Comparison of ENCODE assay signal across 7 cellular contexts in the genomic region with DNA sequence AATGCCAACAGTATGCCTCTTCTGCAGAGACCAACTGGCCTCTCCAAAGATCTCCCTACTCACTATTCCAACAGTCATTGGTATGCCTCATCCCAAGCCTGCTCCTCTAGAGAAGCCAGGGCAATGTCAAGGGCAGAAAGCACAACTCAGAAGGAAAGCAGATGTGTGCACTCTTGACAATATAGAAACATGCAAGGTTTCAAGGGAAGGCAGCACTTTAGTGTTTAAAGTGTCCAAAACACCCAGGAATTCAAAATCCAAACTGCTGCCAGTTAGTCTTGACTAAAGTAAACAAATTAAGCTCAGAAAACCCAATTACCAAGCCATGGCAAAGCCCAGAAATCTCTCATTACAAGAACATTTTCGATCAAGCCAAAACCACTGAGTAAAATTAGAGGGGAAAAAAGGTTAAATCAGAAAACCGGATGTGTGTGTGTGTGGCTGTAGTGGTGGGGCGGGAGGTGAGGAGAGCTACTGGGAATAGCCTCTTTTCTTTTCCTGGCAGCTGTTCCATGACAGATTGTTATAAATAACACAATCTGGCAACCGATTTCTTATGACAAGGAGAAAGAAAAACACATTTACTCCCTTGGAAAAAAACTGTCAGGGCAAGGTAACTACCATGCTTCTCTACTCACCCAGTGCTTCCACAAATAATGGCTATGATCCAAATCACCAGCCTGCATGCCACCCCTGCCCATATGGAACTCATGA. TPM values are rescaled to one million over a fixed set of nuclear protein-coding genes. Genes with fewer than 3 reads are reported as not detected.
A peak's percentile ranks its signal among the peaks of the same experiment; 100 is the strongest.
DNase-seq lines count a peak whose midpoint lies in the region; ATAC-seq, FAIRE-seq and TF ChIP-seq lines count a peak whose summit lies in the region.

No MANE protein-coding gene starts in this region.

- H3K27me3 ChIP-seq in MG63: no peaks in the 10 kb centered on the region

- no peak overlapping the region for H3K4me3 ChIP-seq in MG63

- H3K9me3 Mint-ChIP-seq in activated T-helper 2 cell treated with anti-CD3 and anti-CD28 coated beads, Interferon-gamma antibody, Interleukin-2, Interleukin-4, amounts not matched to agents 10 μg/mL and 5 μg/mL and 100 μg/mL, durations not matched to agents 14 hours and 24 hours and 36 hours: no peaks in the 10 kb centered on the region
- H3K9me3 Mint-ChIP-seq in natural killer cell treated with Interleukin-12 subunit alpha and Interleukin-12 subunit beta and Interleukin-15 and Interleukin-18, amount 100 ng/mL, for 72 hours: no peaks in the 10 kb centered on the region

- DNase-seq in MG63 (peak; percentile 78), hepatic stellate cell (ENCODE audit: low spot score) (peak; percentile 57), GM12892 (ENCODE audit: insufficient read length) (no peak)
- DNase-seq in activated T-helper 2 cell treated with anti-CD3 and anti-CD28 coated beads, Interferon-gamma antibody, Interleukin-2, Interleukin-4, amounts not matched to agents 10 μg/mL and 5 μg/mL and 100 μg/mL, durations not matched to agents 14 hours and 24 hours and 36 hours (ENCODE audit: low spot score): no peak
- no peak for DNase-seq in natural killer cell treated with Interleukin-12 subunit alpha and Interleukin-12 subunit beta and Interleukin-15 and Interleukin-18, amount 100 ng/mL, for 72 hours (ENCODE audit: low spot score)

- H3K4me3 Mint-ChIP-seq in activated T-helper 2 cell treated with anti-CD3 and anti-CD28 coated beads, Interferon-gamma antibody, Interleukin-2, Interleukin-4, amounts not matched to agents 10 μg/mL and 5 μg/mL and 100 μg/mL, durations not matched to agents 14 hours and 24 hours and 36 hours (ENCODE audit: low read depth): no peak overlapping the region
- no peak overlapping the region for H3K4me3 Mint-ChIP-seq in natural killer cell treated with Interleukin-12 subunit alpha and Interleukin-12 subunit beta and Interleukin-15 and Interleukin-18, amount 100 ng/mL, for 72 hours

- no peaks in the 10 kb centered on the region for H3K9me3 ChIP-seq in MG63

- H3K4me1 Mint-ChIP-seq in activated T-helper 2 cell treated with anti-CD3 and anti-CD28 coated beads, Interferon-gamma antibody, Interleukin-2, Interleukin-4, amounts not matched to agents 10 μg/mL and 5 μg/mL and 100 μg/mL, durations not matched to agents 14 hours and 24 hours and 36 hours (ENCODE audit: low read depth): peaks cover 19% of the 10 kb centered on the region
- H3K4me1 Mint-ChIP-seq in natural killer cell treated with Interleukin-12 subunit alpha and Interleukin-12 subunit beta and Interleukin-15 and Interleukin-18, amount 100 ng/mL, for 72 hours (ENCODE audit: low read depth in 2 of 2): peaks cover 7 to 8% of the 10 kb centered on the region in 2 donors

- no peaks in the 10 kb centered on the region for H3K27me3 Mint-ChIP-seq in activated T-helper 2 cell treated with anti-CD3 and anti-CD28 coated beads, Interferon-gamma antibody, Interleukin-2, Interleukin-4, amounts not matched to agents 10 μg/mL and 5 μg/mL and 100 μg/mL, durations not matched to agents 14 hours and 24 hours and 36 hours (ENCODE audit: low read depth)
- H3K27me3 Mint-ChIP-seq in natural killer cell treated with Interleukin-12 subunit alpha and Interleukin-12 subunit beta and Interleukin-15 and Interleukin-18, amount 100 ng/mL, for 72 hours: no peaks in the 10 kb centered on the region

- H3K36me3 Mint-ChIP-seq in activated T-helper 2 cell treated with anti-CD3 and anti-CD28 coated beads, Interferon-gamma antibody, Interleukin-2, Interleukin-4, amounts not matched to agents 10 μg/mL and 5 μg/mL and 100 μg/mL, durations not matched to agents 14 hours and 24 hours and 36 hours (ENCODE audit: low read depth): peaks cover 4% of the 10 kb centered on the region
- H3K36me3 Mint-ChIP-seq in natural killer cell treated with Interleukin-12 subunit alpha and Interleukin-12 subunit beta and Interleukin-15 and Interleukin-18, amount 100 ng/mL, for 72 hours: no peaks in the 10 kb centered on the region

- peak overlapping the region; percentile 30 for H3K27ac Mint-ChIP-seq in activated T-helper 2 cell treated with anti-CD3 and anti-CD28 coated beads, Interferon-gamma antibody, Interleukin-2, Interleukin-4, amounts not matched to agents 10 μg/mL and 5 μg/mL and 100 μg/mL, durations not matched to agents 14 hours and 24 hours and 36 hours
- no peak overlapping the region for H3K27ac Mint-ChIP-seq in natural killer cell treated with Interleukin-12 subunit alpha and Interleukin-12 subunit beta and Interleukin-15 and Interleukin-18, amount 100 ng/mL, for 72 hours

- no peak for ATAC-seq in HG02973 (IDR thresholded peaks at IDR 0.05; ENCODE audit: unreplicated experiment)
- no peak for ATAC-seq in natural killer cell treated with Interleukin-12 subunit alpha and Interleukin-12 subunit beta and Interleukin-15 and Interleukin-18, amount 100 ng/mL, for 72 hours

- no peak for FAIRE-seq in GM12892 (lab: Jason Lieb, UNC)

- intact Hi-C loops in activated T-helper 2 cell treated with anti-CD3 and anti-CD28 coated beads, Interferon-gamma antibody, Interleukin-2, Interleukin-4, amounts not matched to agents 10 μg/mL and 5 μg/mL and 100 μg/mL, durations not matched to agents 14 hours and 24 hours and 36 hours (cut with micrococcal nuclease): no loop called here

- no peak for TF ChIP-seq POLR2A in GM12892 (IDR thresholded peaks at IDR 0.05; ENCODE audit: low read depth, low read length)

- H3K27ac ChIP-seq in temporal lobe (ENCODE audit: low read depth, low read length): peak overlapping the region; percentile 61

- peaks cover 5% of the 10 kb centered on the region; the same call in 1 of the 2 replicates for H3K36me3 ChIP-seq in MG63

RNA-seq across cellular contexts. Expression of gene EIF2B3, which starts 39.2 kb away (rescaled TPM):
- total RNA-seq in MG63 (2014; rRNA removed; shearing (Covaris generic); ENCODE audit: low replicate concordance): 81.1 and 101 TPM in 2 replicates
- 42.6 and 43.9 TPM in 2 replicates for total RNA-seq in activated T-helper 2 cell treated with anti-CD3 and anti-CD28 coated beads, Interferon-gamma antibody, Interleukin-2, Interleukin-4, amounts not matched to agents 10 μg/mL and 5 μg/mL and 100 μg/mL, durations not matched to agents 14 hours and 24 hours and 36 hours
- 29.3 TPM for total RNA-seq in temporal lobe
- polyA plus RNA-seq in GM12892 (2012; ENCODE audit: missing spikeins): 36.3 TPM
- 10 to 100 TPM; 37.6 to 60.9 TPM for total RNA-seq in natural killer cell treated with Interleukin-12 subunit alpha and Interleukin-12 subunit beta and Interleukin-15 and Interleukin-18, amount 100 ng/mL, for 72 hours

Comparison
In these comparisons a context has a peak if more than half of its experiments do, and no peak if none do; other contexts are left out.
1. DNase-seq: peak in MG63 (single experiment) and hepatic stellate cell (single experiment); none in activated T-helper 2 cell treated with anti-CD3 and anti-CD28 coated beads, Interferon-gamma antibody, Interleukin-2, Interleukin-4, amounts not matched to agents 10 μg/mL and 5 μg/mL and 100 μg/mL, durations not matched to agents 14 hours and 24 hours and 36 hours (single experiment), GM12892 (single experiment) and natural killer cell treated with Interleukin-12 subunit alpha and Interleukin-12 subunit beta and Interleukin-15 and Interleukin-18, amount 100 ng/mL, for 72 hours (single experiment).